35 cellular contexts compared by ENCODE assay signal in the genomic region with DNA sequence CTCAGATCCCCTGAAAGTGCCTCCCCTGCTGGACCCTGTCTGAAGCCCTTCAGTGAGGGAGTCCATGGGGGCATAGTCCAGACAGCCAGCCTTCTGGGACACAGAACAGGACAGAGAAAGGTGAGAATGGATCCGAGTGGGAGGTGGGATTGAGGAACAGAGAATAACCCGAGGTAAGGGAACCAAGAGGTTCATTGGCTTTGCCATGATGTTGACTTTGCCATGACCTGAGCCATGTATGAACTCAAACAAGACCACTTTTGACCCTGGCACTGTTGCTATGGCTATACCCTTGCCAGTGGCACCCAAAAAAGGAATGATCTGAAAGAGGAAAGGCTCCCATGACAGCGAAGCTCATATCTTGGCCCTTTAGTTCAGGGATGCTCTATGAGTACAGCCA.
"Had no signal": no experiment of that assay in that cellular context is flagged by ENCODE, and none has a peak within 500 bp of the region (broad histone marks: within the 10 kb centered on the region; RNA-seq: fewer than 3 reads in every experiment).

No MANE protein-coding gene starts in this region.

- H3K27ac Mint-ChIP-seq: activated CD4-positive, alpha-beta memory T cell treated with anti-CD3 and anti-CD28 coated beads, Interleukin-2, amount 10 ng/mL, durations not matched to agents 7 days and 5 days; activated CD4-positive, alpha-beta T cell treated with anti-CD3 and anti-CD28 coated beads for 36 hours; activated CD4-positive, alpha-beta T cell treated with anti-CD3 and anti-CD28 coated beads, Interleukin-2, amount 10 ng/mL, durations not matched to agents 7 days and 5 days; activated CD8-positive, alpha-beta memory T cell treated with anti-CD3 and anti-CD28 coated beads, Interleukin-2, amount 10 ng/mL, durations not matched to agents 7 days and 5 days; activated CD8-positive, alpha-beta T cell treated with anti-CD3 and anti-CD28 coated beads, Interleukin-2, amount 10 ng/mL, durations not matched to agents 7 days and 5 days; activated naive CD4-positive, alpha-beta T cell treated with anti-CD3 and anti-CD28 coated beads, Interleukin-2, amount 10 ng/mL, durations not matched to agents 7 days and 5 days; activated naive CD4-positive, alpha-beta T cell treated with anti-CD3 and anti-CD28 coated beads, Interleukin-2, amount 50 U/mL, for 24 hours; activated naive CD8-positive, alpha-beta T cell; activated naive CD8-positive, alpha-beta T cell treated with anti-CD3 and anti-CD28 coated beads, Interleukin-2, amount 10 ng/mL, durations not matched to agents 7 days and 5 days; activated naive CD8-positive, alpha-beta T cell treated with anti-CD3 and anti-CD28 coated beads, Interleukin-2, amount 50 U/mL, for 24 hours; activated T-cell treated with anti-CD3 and anti-CD28 coated beads, Interleukin-2, amount 50 U/mL, for 24 hours; activated T-helper 2 cell treated with anti-CD3 and anti-CD28 coated beads, Interferon-gamma antibody, Interleukin-2, Interleukin-4, amounts not matched to agents 10 μg/mL and 5 μg/mL and 100 μg/mL, durations not matched to agents 14 hours and 24 hours and 36 hours; brain; T-helper 1 cell treated with Interleukin-12 subunit alpha and Interleukin-12 subunit beta and Interleukin-4 antibody, amounts not matched to agents 30 μg/mL and 1 μg/mL, for 36 hours; T-helper 2 cell treated with Interferon-gamma antibody and Interleukin-4, amounts not matched to agents 5 μg/mL and 100 μg/mL, for 36 hours; WTC11 had no signal

- FAIRE-seq: TTC549 had no signal

- H3K9me3 ChIP-seq: ascending aorta had no signal

- H3K27ac ChIP-seq: ascending aorta, WERI-Rb-1 had no signal

- H3K4me1 Mint-ChIP-seq: activated CD4-positive, alpha-beta T cell treated with anti-CD3 and anti-CD28 coated beads for 36 hours; activated CD4-positive, alpha-beta T cell treated with anti-CD3 and anti-CD28 coated beads, Interleukin-2, amount 10 ng/mL, durations not matched to agents 7 days and 5 days; activated CD8-positive, alpha-beta memory T cell treated with anti-CD3 and anti-CD28 coated beads, Interleukin-2, amount 10 ng/mL, durations not matched to agents 7 days and 5 days; activated naive CD4-positive, alpha-beta T cell treated with anti-CD3 and anti-CD28 coated beads, Interleukin-2, amount 10 ng/mL, durations not matched to agents 7 days and 5 days; activated naive CD4-positive, alpha-beta T cell treated with anti-CD3 and anti-CD28 coated beads, Interleukin-2, amount 50 U/mL, for 24 hours; activated naive CD8-positive, alpha-beta T cell treated with anti-CD3 and anti-CD28 coated beads, Interleukin-2, amount 50 U/mL, for 24 hours; brain; WTC11 had no signal

- H3K4me1 ChIP-seq: ascending aorta had no signal

- H3K27me3 Mint-ChIP-seq: activated naive CD4-positive, alpha-beta T cell treated with anti-CD3 and anti-CD28 coated beads, Interleukin-2, amount 50 U/mL, for 24 hours had no signal

- H3K27me3 ChIP-seq: ascending aorta had no signal

- H3K9me3 Mint-ChIP-seq: activated CD4-positive, alpha-beta memory T cell treated with anti-CD3 and anti-CD28 coated beads, Interleukin-2, amount 10 ng/mL, durations not matched to agents 7 days and 5 days; activated CD4-positive, alpha-beta T cell treated with anti-CD3 and anti-CD28 coated beads, Interleukin-2, amount 10 ng/mL, durations not matched to agents 7 days and 5 days; activated naive CD4-positive, alpha-beta T cell treated with anti-CD3 and anti-CD28 coated beads, Interleukin-2, amount 10 ng/mL, durations not matched to agents 7 days and 5 days; activated naive CD4-positive, alpha-beta T cell treated with anti-CD3 and anti-CD28 coated beads, Interleukin-2, amount 50 U/mL, for 24 hours; activated naive CD8-positive, alpha-beta T cell treated with anti-CD3 and anti-CD28 coated beads, Interleukin-2, amount 50 U/mL, for 24 hours; activated T-cell treated with anti-CD3 and anti-CD28 coated beads, Interleukin-2, amount 50 U/mL, for 24 hours; activated T-helper 2 cell treated with anti-CD3 and anti-CD28 coated beads, Interferon-gamma antibody, Interleukin-2, Interleukin-4, amounts not matched to agents 10 μg/mL and 5 μg/mL and 100 μg/mL, durations not matched to agents 14 hours and 24 hours and 36 hours; brain; T-helper 1 cell treated with Interleukin-12 subunit alpha and Interleukin-12 subunit beta and Interleukin-4 antibody, amounts not matched to agents 30 μg/mL and 1 μg/mL, for 36 hours; T-helper 2 cell treated with Interferon-gamma antibody and Interleukin-4, amounts not matched to agents 5 μg/mL and 100 μg/mL, for 36 hours; WTC11 had no signal

- ATAC-seq: activated CD4-positive, alpha-beta T cell treated with anti-CD3 and anti-CD28 coated beads for 36 hours; activated CD4-positive, CD25-positive, alpha-beta regulatory T cell treated with anti-CD3 and anti-CD28 coated beads, Interleukin-2, amount 50 U/mL, for 24 hours; activated CD8-positive, alpha-beta memory T cell treated with anti-CD3 and anti-CD28 coated beads, Interleukin-2, amount 10 ng/mL, durations not matched to agents 7 days and 5 days; activated CD8-positive, alpha-beta T cell treated with anti-CD3 and anti-CD28 coated beads, Interleukin-2, amount 10 ng/mL, durations not matched to agents 7 days and 5 days; activated naive CD8-positive, alpha-beta T cell treated with anti-CD3 and anti-CD28 coated beads, Interleukin-2, amount 50 U/mL, for 24 hours; WTC11 had no signal

- H3K36me3 Mint-ChIP-seq: activated CD8-positive, alpha-beta memory T cell treated with anti-CD3 and anti-CD28 coated beads, Interleukin-2, amount 10 ng/mL, durations not matched to agents 7 days and 5 days; activated naive CD4-positive, alpha-beta T cell treated with anti-CD3 and anti-CD28 coated beads, Interleukin-2, amount 10 ng/mL, durations not matched to agents 7 days and 5 days; activated naive CD4-positive, alpha-beta T cell treated with anti-CD3 and anti-CD28 coated beads, Interleukin-2, amount 50 U/mL, for 24 hours; activated naive CD8-positive, alpha-beta T cell; activated naive CD8-positive, alpha-beta T cell treated with anti-CD3 and anti-CD28 coated beads, Interleukin-2, amount 10 ng/mL, durations not matched to agents 7 days and 5 days; brain; WTC11 had no signal

- H3K4me3 ChIP-seq: ascending aorta had no signal

- DNase-seq: activated CD4-positive, alpha-beta memory T cell treated with anti-CD3 and anti-CD28 coated beads, Interleukin-2, amount 10 ng/mL, durations not matched to agents 7 days and 5 days; activated CD4-positive, alpha-beta T cell treated with anti-CD3 and anti-CD28 coated beads for 1 hour; activated CD4-positive, alpha-beta T cell treated with anti-CD3 and anti-CD28 coated beads for 36 hours; activated CD4-positive, alpha-beta T cell treated with anti-CD3 and anti-CD28 coated beads for 48 hours; activated CD4-positive, alpha-beta T cell treated with anti-CD3 and anti-CD28 coated beads, Interleukin-2, amount 10 ng/mL, durations not matched to agents 7 days and 5 days; activated CD4-positive, alpha-beta T cell treated with anti-CD3 and anti-CD28 coated beads, Interleukin-2, amount 50 U/mL, for 48 hours; activated CD4-positive, CD25-positive, alpha-beta regulatory T cell; activated CD8-positive, alpha-beta memory T cell treated with anti-CD3 and anti-CD28 coated beads for 24 hours; activated CD8-positive, alpha-beta memory T cell treated with anti-CD3 and anti-CD28 coated beads, Interleukin-2, amount 50 U/mL, for 48 hours; activated CD8-positive, alpha-beta T cell treated with anti-CD3 and anti-CD28 coated beads, Interleukin-2, amount 10 ng/mL, durations not matched to agents 7 days and 5 days; activated gamma-delta T cell; activated naive CD4-positive, alpha-beta T cell treated with anti-CD3 and anti-CD28 coated beads, Interleukin-2, amount 10 ng/mL, durations not matched to agents 7 days and 5 days; activated naive CD4-positive, alpha-beta T cell treated with Interleukin-2 at 50 U/mL for 16 hours; activated naive CD8-positive, alpha-beta T cell treated with anti-CD3 and anti-CD28 coated beads, Interleukin-2, amount 10 ng/mL, durations not matched to agents 7 days and 5 days; activated naive CD8-positive, alpha-beta T cell treated with anti-CD3 and anti-CD28 coated beads, Interleukin-2, amount 50 U/mL, for 24 hours; activated T-cell treated with anti-CD3 and anti-CD28 coated beads, Interleukin-2, amount 50 U/mL, for 24 hours; activated T-cell treated with anti-CD3 and anti-CD28 coated beads, Interleukin-2, amount 50 U/mL, for 48 hours; amygdala; anterior cingulate cortex; central memory CD4-positive, alpha-beta T cell; T-helper 1 cell; T-helper 2 cell; T-helper 9 cell; WERI-Rb-1 had no signal

- H3K36me3 ChIP-seq: ascending aorta, WERI-Rb-1 had no signal

- H3K4me3 Mint-ChIP-seq: activated CD4-positive, alpha-beta memory T cell treated with anti-CD3 and anti-CD28 coated beads, Interleukin-2, amount 10 ng/mL, durations not matched to agents 7 days and 5 days; activated CD4-positive, alpha-beta T cell treated with anti-CD3 and anti-CD28 coated beads for 36 hours; activated CD4-positive, alpha-beta T cell treated with anti-CD3 and anti-CD28 coated beads, Interleukin-2, amount 10 ng/mL, durations not matched to agents 7 days and 5 days; activated CD8-positive, alpha-beta memory T cell treated with anti-CD3 and anti-CD28 coated beads, Interleukin-2, amount 10 ng/mL, durations not matched to agents 7 days and 5 days; activated CD8-positive, alpha-beta T cell treated with anti-CD3 and anti-CD28 coated beads, Interleukin-2, amount 10 ng/mL, durations not matched to agents 7 days and 5 days; activated naive CD4-positive, alpha-beta T cell treated with anti-CD3 and anti-CD28 coated beads, Interleukin-2, amount 10 ng/mL, durations not matched to agents 7 days and 5 days; activated naive CD4-positive, alpha-beta T cell treated with anti-CD3 and anti-CD28 coated beads, Interleukin-2, amount 50 U/mL, for 24 hours; activated naive CD8-positive, alpha-beta T cell; activated naive CD8-positive, alpha-beta T cell treated with anti-CD3 and anti-CD28 coated beads, Interleukin-2, amount 10 ng/mL, durations not matched to agents 7 days and 5 days; activated naive CD8-positive, alpha-beta T cell treated with anti-CD3 and anti-CD28 coated beads, Interleukin-2, amount 50 U/mL, for 24 hours; activated T-cell treated with anti-CD3 and anti-CD28 coated beads, Interleukin-2, amount 50 U/mL, for 24 hours; brain; T-helper 1 cell treated with Interleukin-12 subunit alpha and Interleukin-12 subunit beta and Interleukin-4 antibody, amounts not matched to agents 30 μg/mL and 1 μg/mL, for 36 hours; T-helper 2 cell treated with Interferon-gamma antibody and Interleukin-4, amounts not matched to agents 5 μg/mL and 100 μg/mL, for 36 hours; WTC11 had no signal
